10 cellular contexts compared by ENCODE assay signal in the genomic region with DNA sequence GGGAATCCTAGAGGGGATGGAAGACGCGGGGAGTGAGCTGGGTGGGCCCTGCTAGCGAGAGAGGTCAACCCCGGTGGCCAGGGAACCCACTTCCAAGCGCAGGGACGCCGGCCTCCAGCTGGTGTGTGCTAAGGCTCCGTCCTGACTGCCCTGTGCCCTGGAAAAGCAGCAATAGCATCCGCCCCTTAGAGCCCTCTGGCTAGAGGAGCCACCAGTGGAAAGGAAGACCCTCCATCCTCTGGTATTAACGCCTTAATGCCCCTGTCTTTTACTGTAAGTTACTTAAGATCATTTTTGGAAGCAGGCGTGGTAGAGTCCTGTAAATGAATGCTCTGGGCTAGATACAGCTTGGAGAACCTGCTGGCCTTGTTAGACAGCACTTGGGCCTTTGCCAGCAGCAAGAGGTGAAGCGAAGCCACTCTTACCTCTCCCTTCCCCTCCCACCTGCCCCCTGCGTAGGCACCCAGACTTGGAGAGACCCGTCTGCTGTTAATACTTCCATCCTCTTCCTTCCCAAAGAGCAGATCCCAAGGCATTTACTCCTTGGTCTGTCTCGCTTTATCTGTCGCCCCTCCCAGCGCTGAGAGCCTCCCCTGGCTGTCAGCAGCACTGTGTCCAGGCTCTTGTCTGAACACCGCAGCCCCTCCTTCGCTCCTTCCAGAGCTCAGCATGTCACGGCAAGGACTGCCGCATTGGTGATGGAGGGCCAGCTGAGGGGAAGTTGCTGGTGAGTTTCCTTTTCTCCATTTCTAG. TPM values are rescaled to one million over a fixed set of nuclear protein-coding genes. Genes with fewer than 3 reads are reported as not detected.
DNase-seq lines count a peak whose midpoint lies in the region; ATAC-seq and TF ChIP-seq lines count a peak whose summit lies in the region.
"Had no signal": no experiment of that assay in that cellular context is flagged by ENCODE, and none has a peak within 500 bp of the region (broad histone marks: within the 10 kb centered on the region; RNA-seq: fewer than 3 reads in every experiment).

No MANE protein-coding gene starts in this region.

- DNase-seq in CD4-positive, alpha-beta T cell = no peak
- DNase-seq in HL-60 (ENCODE audit: low read depth in 1 of 2, low spot score in 1 of 2) = no peak
- DNase-seq in cerebellar cortex (ENCODE audit: low spot score) = peak; percentile 60
- DNase-seq in neural crest cell (ENCODE audit: low read depth, low spot score) = no peak
- DNase-seq in T-helper 9 cell = no peak
- DNase-seq in NCI-H1694 (lab: John Stamatoyannopoulos, UW) = no peak
- DNase-seq in globus pallidus (ENCODE audit: low spot score) = no peak
- DNase-seq: NCI-H1105 had no signal

- TF ChIP-seq CTCF in CD4-positive, alpha-beta T cell (IDR thresholded peaks at IDR 0.05) = no peak
- TF ChIP-seq CTCF in HL-60 (IDR thresholded peaks at IDR 0.05; ENCODE audit: insufficient read depth, low read length) = no peak
- no peak for TF ChIP-seq CTCF in neural crest cell (conservative IDR thresholded peaks at IDR 0.05)

- POLR2A ChIA-PET in CD4-positive, alpha-beta T cell (lab: Charles Lee) = interaction anchor here (2.0 kb wide), 1 partner anchor 33 kb away, joined by 9 read pairs; a partner anchor contains a TSS

- no peak overlapping the region for H3K4me3 ChIP-seq in HL-60 (replicated peaks; ENCODE audit: insufficient read depth, low read length)
- H3K4me3 ChIP-seq: tibial nerve had no signal

- no peaks in the 10 kb centered on the region for H3K27me3 ChIP-seq in CD4-positive, alpha-beta T cell (ENCODE audit: control insufficient read depth, insufficient read depth, low read length)
- H3K27me3 ChIP-seq in HL-60 (ENCODE audit: insufficient read depth, poor library complexity, severe bottlenecking) = no peaks in the 10 kb centered on the region
- H3K27me3 ChIP-seq: tibial nerve had no signal

- H3K9me3 Mint-ChIP-seq in CD4-positive, alpha-beta T cell = no peaks in the 10 kb centered on the region
- H3K9me3 Mint-ChIP-seq in neural crest cell = no peaks in the 10 kb centered on the region

- CTCF ChIA-PET in CD4-positive, alpha-beta T cell (lab: Charles Lee) = no interaction called here

- H3K9me3 ChIP-seq in CD4-positive, alpha-beta T cell (ENCODE audit: control insufficient read depth, low read length) = no peaks in the 10 kb centered on the region
- H3K9me3 ChIP-seq: tibial nerve had no signal

- peak overlapping the region; percentile 11 for H3K4me3 Mint-ChIP-seq in CD4-positive, alpha-beta T cell
- peak overlapping the region; percentile 78 for H3K4me3 Mint-ChIP-seq in neural crest cell

- intact Hi-C loops in CD4-positive, alpha-beta T cell (cut with DNase I, micrococcal nuclease) = no loop called here

- H3K4me1 Mint-ChIP-seq in CD4-positive, alpha-beta T cell (ENCODE audit: low read depth) = peaks cover 72% of the 10 kb centered on the region
- peaks cover 55% of the 10 kb centered on the region for H3K4me1 Mint-ChIP-seq in neural crest cell

- H3K27ac Mint-ChIP-seq in CD4-positive, alpha-beta T cell = peak overlapping the region; percentile 86
- peak overlapping the region; percentile 93 for H3K27ac Mint-ChIP-seq in neural crest cell (ENCODE audit: unreplicated experiment)

- H3K36me3 Mint-ChIP-seq in CD4-positive, alpha-beta T cell (ENCODE audit: low read depth) = peaks cover 55% of the 10 kb centered on the region
- peaks cover 15% of the 10 kb centered on the region for H3K36me3 Mint-ChIP-seq in neural crest cell (ENCODE audit: low read depth)

- no peak overlapping the region for H3K27ac ChIP-seq in CD4-positive, alpha-beta T cell (ENCODE audit: low read depth, low read length)
- peak overlapping the region; percentile 30; the same call in 1 of the 2 replicates for H3K27ac ChIP-seq in HL-60 (replicated peaks)

- ATAC-seq in CD4-positive, alpha-beta T cell (ENCODE audit: poor library complexity) = no peak
- no peak for ATAC-seq in GM21529 (IDR thresholded peaks at IDR 0.05; ENCODE audit: unreplicated experiment)

- no peaks in the 10 kb centered on the region for H3K27me3 Mint-ChIP-seq in CD4-positive, alpha-beta T cell
- H3K27me3 Mint-ChIP-seq in neural crest cell (ENCODE audit: low read depth) = peaks cover 2% of the 10 kb centered on the region

RNA-seq across cellular contexts. Expression of a gene that starts 4.6 kb away (rescaled TPM):
- 10 to 100 TPM; 58.2 to 59.8 TPM for total RNA-seq in CD4-positive, alpha-beta T cell
- 212 and 224 TPM in 2 replicates for total RNA-seq in neural crest cell

RNA-seq across cellular contexts. Expression of a gene that starts 5.9 kb away (rescaled TPM):
- under 1 TPM; 0.38 to 0.45 TPM for total RNA-seq in CD4-positive, alpha-beta T cell
- total RNA-seq in neural crest cell = 13.3 and 16.5 TPM in 2 replicates

RNA-seq across cellular contexts. Expression of a gene that starts 31.8 kb away (rescaled TPM):
- total RNA-seq in CD4-positive, alpha-beta T cell = not detected
- total RNA-seq in neural crest cell = 24.4 and 26.3 TPM in 2 replicates

RNA-seq across cellular contexts. Expression of a gene that starts 49.9 kb away (rescaled TPM):
- 1 to 10 TPM; 1.9 to 3.4 TPM for total RNA-seq in CD4-positive, alpha-beta T cell
- total RNA-seq in neural crest cell = 0.49 and 0.61 TPM in 2 replicates

RNA-seq across cellular contexts. Expression of a gene that starts 50.1 kb away (rescaled TPM):
- total RNA-seq in CD4-positive, alpha-beta T cell = 1 to 10 TPM; 3.1 to 5.0 TPM
- 23.2 and 26.3 TPM in 2 replicates for total RNA-seq in neural crest cell

Comparison
In these comparisons a context has a peak if more than half of its experiments do, and no peak if none do; other contexts are left out.
1. RNA of a gene that starts 31.8 kb away (total RNA-seq): 24.4 to 26.3 TPM in neural crest cell; not detected in CD4-positive, alpha-beta T cell; every median in the first group is over 10 times any median in the second.